24 cellular contexts compared by ENCODE assay signal in genomic region chr6:139181236-139181635, GRCh38.
"Had no signal": no experiment of that assay in that cellular context is flagged by ENCODE, and none has a peak within 500 bp of the region (broad histone marks: within the 10 kb centered on the region; RNA-seq: fewer than 3 reads in every experiment).

No MANE protein-coding gene starts in this region.

- H3K4me3 Mint-ChIP-seq: memory B cell; naive thymus-derived CD4-positive, alpha-beta T cell; natural killer cell treated with Interleukin-12 subunit alpha and Interleukin-12 subunit beta and Interleukin-15 and Interleukin-18, amount 100 ng/mL, for 72 hours; stimulated activated naive B cell treated with anti-CD40 and anti-IgM and Interleukin-4, amounts not matched to agents 10 μg/mL and 1 μg/mL and 100 μg/mL, for 72 hours had no signal

- H3K27ac Mint-ChIP-seq: progenitor cell of endocrine pancreas; stimulated activated naive B cell treated with anti-CD40 and anti-IgM and Interleukin-4, amounts not matched to agents 10 μg/mL and 1 μg/mL and 100 μg/mL, for 72 hours had no signal

- H3K4me3 ChIP-seq: left ventricle myocardium inferior, lung, mucosa of descending colon, ovary, right atrium auricular region, right lobe of liver, skin epidermis, stomach, testis, thyroid gland, transverse colon, upper lobe of left lung had no signal

- H3K9me3 Mint-ChIP-seq: memory B cell; natural killer cell treated with Interleukin-12 subunit alpha and Interleukin-12 subunit beta and Interleukin-15 and Interleukin-18, amount 100 ng/mL, for 72 hours; stimulated activated naive B cell treated with anti-CD40 and anti-IgM and Interleukin-4, amounts not matched to agents 10 μg/mL and 1 μg/mL and 100 μg/mL, for 72 hours had no signal

- H3K27me3 ChIP-seq: ovary, right atrium auricular region, right lobe of liver, stomach, testis, thyroid gland, transverse colon, upper lobe of left lung had no signal

- H3K27ac ChIP-seq: left ventricle myocardium inferior, ovary, right atrium auricular region, right lobe of liver, skin epidermis, stomach, testis, thyroid gland, transverse colon, upper lobe of left lung had no signal

- H3K4me1 ChIP-seq: left ventricle myocardium inferior, right atrium auricular region, right lobe of liver, stomach, testis, thyroid gland, transverse colon, upper lobe of left lung had no signal

- H3K36me3 ChIP-seq: ovary had no signal

- ATAC-seq: mucosa of descending colon; naive thymus-derived CD4-positive, alpha-beta T cell; natural killer cell treated with Interleukin-12 subunit alpha and Interleukin-12 subunit beta and Interleukin-15 and Interleukin-18, amount 100 ng/mL, for 72 hours; right lobe of liver; stimulated activated naive B cell treated with anti-CD40 and anti-IgM and Interleukin-4, amounts not matched to agents 10 μg/mL and 1 μg/mL and 100 μg/mL, for 72 hours; stimulated activated naive CD8-positive, alpha-beta T cell treated with anti-CD3 and anti-CD28 coated beads, Interleukin-15, Interleukin-2, amounts not matched to agents 100 U/mL and 50 U/mL, for 24 hours had no signal

- DNase-seq: islet precursor cell; left ventricle myocardium inferior; midbrain; mucosa of descending colon; naive thymus-derived CD4-positive, alpha-beta T cell; ovary; right lobe of liver; stimulated activated CD4-positive, alpha-beta T cell treated with anti-CD3 and anti-CD28 coated beads, Interleukin-12 subunit alpha, Interleukin-12 subunit beta, amount 100 ng/mL, for 4 hours; stimulated activated CD4-positive, alpha-beta T cell treated with anti-CD3 and anti-CD28 coated beads, Interleukin-15, amount 100 ng/mL, for 24 hours; stimulated activated CD4-positive, alpha-beta T cell treated with anti-CD3 and anti-CD28 coated beads, Interleukin-2, amount 100 ng/mL, for 24 hours; stimulated activated CD4-positive, alpha-beta T cell treated with anti-CD3 and anti-CD28 coated beads, Interleukin-4, amount 100 ng/mL, for 1 hour; stimulated activated naive B cell treated with anti-CD40 and anti-IgM and Interleukin-4, amounts not matched to agents 10 μg/mL and 1 μg/mL and 100 μg/mL, for 72 hours; stimulated activated naive CD8-positive, alpha-beta T cell treated with anti-CD3 and anti-CD28 coated beads, Interleukin-15, Interleukin-2, amounts not matched to agents 100 U/mL and 50 U/mL, for 24 hours; stomach; testis; thyroid gland; transverse colon; upper lobe of left lung had no signal

- H3K27me3 Mint-ChIP-seq: memory B cell; naive thymus-derived CD4-positive, alpha-beta T cell; natural killer cell treated with Interleukin-12 subunit alpha and Interleukin-12 subunit beta and Interleukin-15 and Interleukin-18, amount 100 ng/mL, for 72 hours; progenitor cell of endocrine pancreas; stimulated activated naive B cell treated with anti-CD40 and anti-IgM and Interleukin-4, amounts not matched to agents 10 μg/mL and 1 μg/mL and 100 μg/mL, for 72 hours had no signal

- H3K9me3 ChIP-seq: left ventricle myocardium inferior, mucosa of descending colon, ovary, right atrium auricular region, right lobe of liver, stomach, testis, thyroid gland, transverse colon, upper lobe of left lung had no signal
